20 cellular contexts compared by ENCODE assay signal in the genomic region with DNA sequence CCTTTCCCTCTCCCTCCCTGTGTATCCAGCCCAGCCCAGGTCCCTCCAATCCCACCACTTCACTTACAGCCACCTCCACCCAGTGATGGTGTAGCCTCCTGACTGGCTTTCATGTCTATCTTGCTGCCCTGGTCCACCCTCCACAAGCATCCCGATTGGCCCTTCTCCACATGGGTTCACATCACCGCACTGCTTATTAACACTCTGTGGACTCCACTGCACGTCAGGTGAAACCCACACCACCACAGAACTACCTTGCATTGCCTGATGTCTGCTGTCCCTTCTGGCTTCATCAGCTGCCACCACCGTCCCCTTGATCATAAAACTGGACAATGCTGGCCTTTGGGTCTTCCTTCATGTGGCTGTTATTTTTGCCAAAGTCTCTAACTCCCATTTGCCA.
DNase-seq lines count a peak whose midpoint lies in the region; ATAC-seq and TF ChIP-seq lines count a peak whose summit lies in the region.
"Had no signal": no experiment of that assay in that cellular context is flagged by ENCODE, and none has a peak within 500 bp of the region (broad histone marks: within the 10 kb centered on the region; RNA-seq: fewer than 3 reads in every experiment).

No MANE protein-coding gene starts in this region.

- H3K4me1 Mint-ChIP-seq in progenitor cell of endocrine pancreas (ENCODE audit: low read depth) (peaks cover 13% of the 10 kb centered on the region), chondrocyte (ENCODE audit: low read depth) (peaks cover 7% of the 10 kb centered on the region)

- H3K27ac ChIP-seq in caudate nucleus (ENCODE audit: low read depth, low read length): peak overlapping the region; percentile 42
- H3K27ac ChIP-seq: coronary artery, gastroesophageal sphincter, Peyer's patch, SJSA1, suprapubic skin had no signal

- peak; percentile 53 for DNase-seq in COLO668 (lab: John Stamatoyannopoulos, UW; ENCODE audit: unreplicated experiment)
- no peak for DNase-seq in caudate nucleus (lab: John Stamatoyannopoulos, UW)
- no peak for DNase-seq in progenitor cell of endocrine pancreas (ENCODE audit: low spot score, unreplicated experiment)
- no peak for DNase-seq in chondrocyte (ENCODE audit: low spot score)
- no peak for DNase-seq in activated CD8-positive, alpha-beta memory T cell treated with anti-CD3 and anti-CD28 coated beads, Interleukin-2, amount 50 U/mL, for 48 hours
- DNase-seq: activated CD4-positive, alpha-beta T cell treated with anti-CD3 and anti-CD28 coated beads, Interleukin-2, amount 50 U/mL, for 1 hour; activated naive CD8-positive, alpha-beta T cell treated with anti-CD3 and anti-CD28 coated beads, Interleukin-2, amount 50 U/mL, for 24 hours; DMS79; NCI-H1105 treated with DMSO at 0.1 percent for 48 hours; NK-92 treated with Interleukin-12 subunit alpha and Interleukin-12 subunit beta, amount 100 ng/mL, for 24 hours; Peyer's patch; sigmoid colon had no signal

- peak overlapping the region; percentile 85 for H3K27ac Mint-ChIP-seq in progenitor cell of endocrine pancreas
- H3K27ac Mint-ChIP-seq in chondrocyte (ENCODE audit: unreplicated experiment): no peak overlapping the region
- H3K27ac Mint-ChIP-seq: activated naive CD8-positive, alpha-beta T cell treated with anti-CD3 and anti-CD28 coated beads, Interleukin-2, amount 50 U/mL, for 24 hours; T-helper 1 cell treated with Interleukin-12 subunit alpha and Interleukin-12 subunit beta and Interleukin-4 antibody, amounts not matched to agents 30 μg/mL and 1 μg/mL, for 36 hours had no signal

- H3K4me3 Mint-ChIP-seq in progenitor cell of endocrine pancreas (ENCODE audit: low read depth) (no peak overlapping the region), chondrocyte (ENCODE audit: unreplicated experiment) (no peak overlapping the region)
- H3K4me3 Mint-ChIP-seq: activated naive CD8-positive, alpha-beta T cell treated with anti-CD3 and anti-CD28 coated beads, Interleukin-2, amount 50 U/mL, for 24 hours; T-helper 1 cell treated with Interleukin-12 subunit alpha and Interleukin-12 subunit beta and Interleukin-4 antibody, amounts not matched to agents 30 μg/mL and 1 μg/mL, for 36 hours had no signal

- H3K27me3 Mint-ChIP-seq in progenitor cell of endocrine pancreas: peaks cover 10% of the 10 kb centered on the region
- no peaks in the 10 kb centered on the region for H3K27me3 Mint-ChIP-seq in chondrocyte (ENCODE audit: low read depth)

- TF ChIP-seq CTCF in progenitor cell of endocrine pancreas (IDR thresholded peaks at IDR 0.05; ENCODE audit: unreplicated experiment): no peak
- TF ChIP-seq CTCF in chondrocyte (IDR thresholded peaks at IDR 0.05): no peak

- H3K36me3 Mint-ChIP-seq in progenitor cell of endocrine pancreas (ENCODE audit: insufficient read depth) (no peaks in the 10 kb centered on the region), chondrocyte (ENCODE audit: low read depth) (peaks cover 8% of the 10 kb centered on the region)

- H3K9me3 Mint-ChIP-seq in progenitor cell of endocrine pancreas (ENCODE audit: low read depth) (peaks cover 10% of the 10 kb centered on the region), chondrocyte (ENCODE audit: low read depth) (peaks cover 10% of the 10 kb centered on the region)

- ATAC-seq in HG03432 (IDR thresholded peaks at IDR 0.05; ENCODE audit: unreplicated experiment) (peak; percentile 10), HG02970 (IDR thresholded peaks at IDR 0.05; ENCODE audit: low FRiP score, unreplicated experiment) (no peak), HG03045 (IDR thresholded peaks at IDR 0.05; ENCODE audit: unreplicated experiment) (no peak)
- ATAC-seq: activated naive CD8-positive, alpha-beta T cell treated with anti-CD3 and anti-CD28 coated beads, Interleukin-2, amount 50 U/mL, for 24 hours had no signal
